In genomic region chr3:13077431-13078157, GRCh38 we compare ENCODE assay signal across 11 cellular contexts. TPM values are rescaled to one million over a fixed set of nuclear protein-coding genes. Genes with fewer than 3 reads are reported as not detected.
A peak's percentile ranks its signal among the peaks of the same experiment; 100 is the strongest.
DNase-seq lines count a peak whose midpoint lies in the region; ATAC-seq and TF ChIP-seq lines count a peak whose summit lies in the region.
"Had no signal": no experiment of that assay in that cellular context is flagged by ENCODE, and none has a peak within 500 bp of the region (broad histone marks: within the 10 kb centered on the region; RNA-seq: fewer than 3 reads in every experiment).

No MANE protein-coding gene starts in this region.

- H3K27me3 Mint-ChIP-seq in naive thymus-derived CD4-positive, alpha-beta T cell: peaks cover 8 to 56% (median 12%) of the 10 kb centered on the region in 5 donors
- peaks cover 18% of the 10 kb centered on the region for H3K27me3 Mint-ChIP-seq in activated T-cell treated with anti-CD3 and anti-CD28 coated beads, Interleukin-2, amount 50 U/mL, for 72 hours (ENCODE audit: low read depth)

- peaks cover 8% of the 10 kb centered on the region for H3K4me1 ChIP-seq in MM.1S (ENCODE audit: low read length)
- H3K4me1 ChIP-seq in naive thymus-derived CD4-positive, alpha-beta T cell (ENCODE audit: control insufficient read depth in 2 of 2, insufficient read depth in 2 of 2, low read length in 2 of 2): peaks cover 2 to 13% of the 10 kb centered on the region in 2 donors
- H3K4me1 ChIP-seq in upper lobe of left lung: peaks cover 4 to 11% (median 8%) of the 10 kb centered on the region in 4 donors

- POLR2A ChIA-PET in naive thymus-derived CD4-positive, alpha-beta T cell (lab: Charles Lee): no interaction called here

- intact Hi-C loops in naive thymus-derived CD4-positive, alpha-beta T cell (cut with micrococcal nuclease): loop anchor here in 1 of 2 donors (10.0 kb wide), 1 partner anchor 1047 kb away; the partner anchor contains the start of genes CHCHD4 and TMEM43

- H3K27ac Mint-ChIP-seq in naive thymus-derived CD4-positive, alpha-beta T cell: no peak overlapping the region
- no peak overlapping the region for H3K27ac Mint-ChIP-seq in activated T-cell treated with anti-CD3 and anti-CD28 coated beads, Interleukin-2, amount 50 U/mL, for 72 hours
- H3K27ac Mint-ChIP-seq: activated naive CD4-positive, alpha-beta T cell treated with anti-CD3 and anti-CD28 coated beads, Interleukin-2, amount 10 ng/mL, durations not matched to agents 7 days and 5 days had no signal

- TF ChIP-seq POLR2A in upper lobe of left lung (IDR thresholded peaks at IDR 0.05): no peak

- H3K4me2 ChIP-seq in MM.1S (ENCODE audit: low read depth, low read length): no peak overlapping the region

- H4K20me1 ChIP-seq in MM.1S (ENCODE audit: insufficient read depth, low read length): no peaks in the 10 kb centered on the region

- H3K79me2 ChIP-seq in MM.1S (ENCODE audit: low read length): no peaks in the 10 kb centered on the region

- peaks cover 4 to 15% (median 13%) of the 10 kb centered on the region in 7 donors for H3K4me1 Mint-ChIP-seq in naive thymus-derived CD4-positive, alpha-beta T cell
- peaks cover 7% of the 10 kb centered on the region for H3K4me1 Mint-ChIP-seq in activated T-cell treated with anti-CD3 and anti-CD28 coated beads, Interleukin-2, amount 50 U/mL, for 72 hours (ENCODE audit: low read depth)

- no peak overlapping the region for H3K4me3 ChIP-seq in MM.1S (ENCODE audit: low read length)
- no peak overlapping the region for H3K4me3 ChIP-seq in naive thymus-derived CD4-positive, alpha-beta T cell (ENCODE audit: low read length)
- no peak overlapping the region for H3K4me3 ChIP-seq in upper lobe of left lung

- H3K36me3 ChIP-seq in MM.1S (replicated peaks; ENCODE audit: insufficient read depth, low read length) (no peaks in the 10 kb centered on the region), upper lobe of left lung (no peaks in the 10 kb centered on the region)
- H3K36me3 ChIP-seq in naive thymus-derived CD4-positive, alpha-beta T cell (ENCODE audit: control insufficient read depth in 2 of 3, insufficient read depth in 3 of 3, low read length in 3 of 3): no peaks in the 10 kb centered on the region

- H3K36me3 Mint-ChIP-seq in naive thymus-derived CD4-positive, alpha-beta T cell: no peaks in the 10 kb centered on the region
- H3K36me3 Mint-ChIP-seq in activated T-cell treated with anti-CD3 and anti-CD28 coated beads, Interleukin-2, amount 50 U/mL, for 72 hours (ENCODE audit: insufficient read depth in 2 of 2): no peaks in the 10 kb centered on the region

- H3K4me3 Mint-ChIP-seq in naive thymus-derived CD4-positive, alpha-beta T cell: no peak overlapping the region
- no peak overlapping the region for H3K4me3 Mint-ChIP-seq in activated T-cell treated with anti-CD3 and anti-CD28 coated beads, Interleukin-2, amount 50 U/mL, for 72 hours
- H3K4me3 Mint-ChIP-seq: activated naive CD4-positive, alpha-beta T cell treated with anti-CD3 and anti-CD28 coated beads, Interleukin-2, amount 10 ng/mL, durations not matched to agents 7 days and 5 days; neural crest cell had no signal

- no peak overlapping the region for H3K27ac ChIP-seq in MM.1S (ENCODE audit: low read length)
- H3K27ac ChIP-seq in naive thymus-derived CD4-positive, alpha-beta T cell (ENCODE audit: low read depth, low read length): no peak overlapping the region
- no peak overlapping the region for H3K27ac ChIP-seq in upper lobe of left lung

- H3F3A ChIP-seq in MM.1S (ENCODE audit: insufficient read depth, low read length): peaks cover 3% of the 10 kb centered on the region; the same call in 1 of the 2 replicates

- no peak for ATAC-seq in naive thymus-derived CD4-positive, alpha-beta T cell
- no peak for ATAC-seq in upper lobe of left lung (ENCODE audit: low FRiP score in 2 of 2)
- ATAC-seq in activated T-cell treated with anti-CD3 and anti-CD28 coated beads, Interleukin-2, amount 50 U/mL, for 72 hours (replicated peaks in 1 of 2): no peak

- H3K9me2 ChIP-seq in MM.1S (replicated peaks; ENCODE audit: insufficient read depth, low read length): no peaks in the 10 kb centered on the region

- H3K9ac ChIP-seq in MM.1S (ENCODE audit: low read length): no peak overlapping the region

- TF ChIP-seq EP300 in upper lobe of left lung (IDR thresholded peaks at IDR 0.05): no peak

- H3K9me3 ChIP-seq in MM.1S (replicated peaks; ENCODE audit: insufficient read depth, low read length): no peaks in the 10 kb centered on the region
- no peaks in the 10 kb centered on the region for H3K9me3 ChIP-seq in naive thymus-derived CD4-positive, alpha-beta T cell (ENCODE audit: control insufficient read depth in 2 of 3, low read length in 3 of 3)
- no peaks in the 10 kb centered on the region for H3K9me3 ChIP-seq in upper lobe of left lung

- peak; percentile 63 for DNase-seq in A172 (ENCODE audit: low spot score)
- DNase-seq in HT1080 (ENCODE audit: low read depth): peak; percentile 40
- peak; percentile 37 for DNase-seq in SHP77 treated with DMSO at 0.1 percent for 48 hours (lab: John Stamatoyannopoulos, UW)
- DNase-seq in hypothalamus (lab: John Stamatoyannopoulos, UW): peak in 45 of 51 donors; percentile 16 to 80 (median 59)
- DNase-seq in MM.1S: no peak
- no peak for DNase-seq in naive thymus-derived CD4-positive, alpha-beta T cell
- no peak for DNase-seq in upper lobe of left lung
- DNase-seq in activated T-cell treated with anti-CD3 and anti-CD28 coated beads, Interleukin-2, amount 50 U/mL, for 72 hours: no peak
- DNase-seq: T-helper 9 cell had no signal

- 50 to 56% methylated on average over 11 to 20 of the region's 21 CpGs for WGBS in upper lobe of left lung, 2 donors

- peaks cover 0 to 3% (median 0%) of the 10 kb centered on the region in 11 donors for H3K9me3 Mint-ChIP-seq in naive thymus-derived CD4-positive, alpha-beta T cell
- H3K9me3 Mint-ChIP-seq in activated T-cell treated with anti-CD3 and anti-CD28 coated beads, Interleukin-2, amount 50 U/mL, for 72 hours: no peaks in the 10 kb centered on the region
- H3K9me3 Mint-ChIP-seq: activated naive CD4-positive, alpha-beta T cell treated with anti-CD3 and anti-CD28 coated beads, Interleukin-2, amount 10 ng/mL, durations not matched to agents 7 days and 5 days; neural crest cell had no signal

- no peak for TF ChIP-seq CTCF in MM.1S (IDR thresholded peaks at IDR 0.05; ENCODE audit: low read length)
- TF ChIP-seq CTCF in upper lobe of left lung (IDR thresholded peaks at IDR 0.05): no peak

- CTCF ChIA-PET in naive thymus-derived CD4-positive, alpha-beta T cell (lab: Charles Lee): no interaction called here

- 0 out of 2 replicates have a peak, but pooled peaks cover 11% of the 10 kb centered on the region for H3K27me3 ChIP-seq in MM.1S (replicated peaks; ENCODE audit: insufficient read depth, low read length)
- peaks cover 0 to 3% of the 10 kb centered on the region in 2 donors for H3K27me3 ChIP-seq in naive thymus-derived CD4-positive, alpha-beta T cell (ENCODE audit: control insufficient read depth in 2 of 2, insufficient read depth in 2 of 2, low read length in 2 of 2)
- peaks cover 0 to 19% (median 10%) of the 10 kb centered on the region in 4 donors for H3K27me3 ChIP-seq in upper lobe of left lung

- no peak overlapping the region for H2AFZ ChIP-seq in MM.1S (ENCODE audit: low read length)

RNA-seq across cellular contexts. Expression of gene IQSEC1, which starts 4.4 kb away (rescaled TPM):
- 22.5 and 25.8 TPM in 2 replicates for total RNA-seq in A172 (2014; rRNA removed; shearing (Covaris generic))
- total RNA-seq in HT1080 (2014; rRNA removed; shearing (Covaris generic)): 1.3 and 3.0 TPM in 2 replicates
- 0.88 and 1.4 TPM in 2 replicates for polyA plus RNA-seq in HT1080 (2015; cell fraction: cytosol; rRNA removed)
- 1.6 and 2.7 TPM in 2 replicates for polyA plus RNA-seq in HT1080 (2015; cell fraction: nucleus; rRNA removed)
- total RNA-seq in naive thymus-derived CD4-positive, alpha-beta T cell: 100 to 1,000 TPM in 1 of 5 experiments, 10 to 100 TPM in 4; 51.8 to 163 (median 79.5) TPM
- 10 to 100 TPM; 21.1 to 38.8 TPM for polyA plus RNA-seq in naive thymus-derived CD4-positive, alpha-beta T cell
- total RNA-seq in upper lobe of left lung: 100 to 1,000 TPM in 1 of 6 donors, 10 to 100 TPM in 5; 51.1 to 105 (median 81.0) TPM
- total RNA-seq in activated T-cell treated with anti-CD3 and anti-CD28 coated beads, Interleukin-2, amount 50 U/mL, for 72 hours: 10 to 100 TPM; 31.2 to 53.5 TPM

Comparison
In these comparisons a context has a peak if more than half of its experiments do, and no peak if none do; other contexts are left out.
1. DNase-seq: peak in A172 (single experiment), HT1080 (single experiment), SHP77 treated with DMSO at 0.1 percent for 48 hours (single experiment) and hypothalamus (45 of 51); none in MM.1S (single experiment), naive thymus-derived CD4-positive, alpha-beta T cell (0 of 9), upper lobe of left lung (0 of 2) and activated T-cell treated with anti-CD3 and anti-CD28 coated beads, Interleukin-2, amount 50 U/mL, for 72 hours (0 of 2).